In the genomic region with DNA sequence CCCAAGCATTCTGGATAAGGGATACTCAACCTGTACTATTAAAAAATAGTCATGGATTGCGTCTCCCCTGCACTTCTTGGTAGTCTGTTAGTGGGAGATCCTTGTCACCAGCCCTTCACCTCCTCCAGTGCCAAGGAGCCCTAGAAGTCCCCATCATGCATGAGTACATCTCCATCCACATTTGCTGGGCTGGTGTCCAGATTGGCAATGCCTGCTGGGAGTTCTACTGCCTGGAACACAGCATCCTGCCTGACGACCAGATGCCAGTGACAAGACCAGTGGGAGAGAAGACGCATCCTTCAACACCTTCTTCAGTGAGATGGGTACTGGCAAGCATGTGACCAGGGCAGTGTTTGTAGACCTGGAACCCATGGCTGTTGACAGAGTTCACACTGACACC, we compare ENCODE assay signal across 23 cellular contexts.
"Had no signal": no experiment of that assay in that cellular context is flagged by ENCODE, and none has a peak within 500 bp of the region (broad histone marks: within the 10 kb centered on the region; RNA-seq: fewer than 3 reads in every experiment).

No MANE protein-coding gene starts in this region.

- H3K36me3 ChIP-seq: MG63, SJSA1 had no signal

- H3K27ac ChIP-seq: SJSA1, SK-N-MC had no signal

- H3K9me3 ChIP-seq: MG63, SJSA1 had no signal

- DNase-seq: IMR-90, Karpas-422, KG1, MG63, NCI-H1092, NCI-H1105 treated with DMSO at 0.1 percent for 48 hours, NCI-H1417 treated with DMSO at 0.1 percent for 48 hours, NCI-H187, NCI-H2029, NCI-H2081 treated with DMSO at 0.1 percent for 48 hours, NCI-H2171, NCI-H226, NCI-H446, NCI-H510A, NCI-H524 treated with DMSO at 0.1 percent for 48 hours, NCI-H69, NCI-H774, Right ventricle myocardium superior, RPMI8226, SIG-M5 had no signal

- H3K4me3 ChIP-seq: MG63, SJSA1, SK-N-MC had no signal

- H3K4me1 ChIP-seq: SJSA1 had no signal

- ATAC-seq: HepG2 had no signal

- H3K27me3 ChIP-seq: MG63, SJSA1 had no signal
